In the genomic region with DNA sequence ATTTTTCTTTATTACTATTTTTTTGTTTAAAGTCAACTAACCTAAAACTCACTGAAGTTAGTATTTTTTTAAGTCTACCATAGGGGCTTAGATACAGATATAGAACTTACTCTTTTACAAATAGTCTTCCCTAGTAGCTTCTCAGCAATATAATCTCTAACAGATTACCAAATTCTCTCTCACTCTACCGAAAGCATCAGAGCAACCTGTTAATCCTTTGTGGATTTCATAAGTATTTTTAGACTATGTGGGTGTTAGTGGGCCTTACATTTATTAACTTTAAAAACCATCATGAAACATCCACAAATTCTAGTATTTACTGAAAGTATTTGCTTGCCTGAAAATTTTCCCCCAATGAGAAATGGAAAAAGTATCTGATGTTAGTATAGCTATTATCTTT, we compare ENCODE assay signal across 1 cellular context.
TF ChIP-seq lines count a peak whose summit lies in the region.

No MANE protein-coding gene starts in this region.

TF ChIP-seq in K562, 482 proteins besides CTCF, POLR2A, EP300 and RAD21 (continued from another document):
- TF ChIP-seq, protein P1, sequence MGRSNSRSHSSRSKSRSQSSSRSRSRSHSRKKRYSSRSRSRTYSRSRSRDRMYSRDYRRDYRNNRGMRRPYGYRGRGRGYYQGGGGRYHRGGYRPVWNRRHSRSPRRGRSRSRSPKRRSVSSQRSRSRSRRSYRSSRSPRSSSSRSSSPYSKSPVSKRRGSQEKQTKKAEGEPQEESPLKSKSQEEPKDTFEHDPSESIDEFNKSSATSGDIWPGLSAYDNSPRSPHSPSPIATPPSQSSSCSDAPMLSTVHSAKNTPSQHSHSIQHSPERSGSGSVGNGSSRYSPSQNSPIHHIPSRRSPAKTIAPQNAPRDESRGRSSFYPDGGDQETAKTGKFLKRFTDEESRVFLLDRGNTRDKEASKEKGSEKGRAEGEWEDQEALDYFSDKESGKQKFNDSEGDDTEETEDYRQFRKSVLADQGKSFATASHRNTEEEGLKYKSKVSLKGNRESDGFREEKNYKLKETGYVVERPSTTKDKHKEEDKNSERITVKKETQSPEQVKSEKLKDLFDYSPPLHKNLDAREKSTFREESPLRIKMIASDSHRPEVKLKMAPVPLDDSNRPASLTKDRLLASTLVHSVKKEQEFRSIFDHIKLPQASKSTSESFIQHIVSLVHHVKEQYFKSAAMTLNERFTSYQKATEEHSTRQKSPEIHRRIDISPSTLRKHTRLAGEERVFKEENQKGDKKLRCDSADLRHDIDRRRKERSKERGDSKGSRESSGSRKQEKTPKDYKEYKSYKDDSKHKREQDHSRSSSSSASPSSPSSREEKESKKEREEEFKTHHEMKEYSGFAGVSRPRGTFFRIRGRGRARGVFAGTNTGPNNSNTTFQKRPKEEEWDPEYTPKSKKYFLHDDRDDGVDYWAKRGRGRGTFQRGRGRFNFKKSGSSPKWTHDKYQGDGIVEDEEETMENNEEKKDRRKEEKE (IDR thresholded peaks at IDR 0.05; ENCODE audit: borderline replicate concordance in 1 of 2, control insufficient read depth in 1 of 2, low read depth in 2 of 2, low read length in 1 of 2) = no peak
- TF ChIP-seq SMARCA5 (IDR thresholded peaks at IDR 0.05) = no peak
- TF ChIP-seq ZKSCAN8 (CRISPR knock-in tag; IDR thresholded peaks at IDR 0.05) = no peak
- no peak for TF ChIP-seq MAZ (CRISPR knock-in tag; conservative IDR thresholded peaks at IDR 0.05 in 1 of 2, IDR thresholded peaks at IDR 0.05 in 1 of 2)
- TF ChIP-seq FOXK2 (conservative IDR thresholded peaks at IDR 0.05 in 1 of 2, IDR thresholded peaks at IDR 0.05 in 1 of 2; ENCODE audit: low read depth in 2 of 2) = no peak
TF ChIP-seq in K562: peak in this region for 0.
